ENCODE assay signal across 9 cellular contexts in genomic region chr10:52256832-52257691, GRCh38. TPM values are rescaled to one million over a fixed set of nuclear protein-coding genes. Genes with fewer than 3 reads are reported as not detected.
A peak's percentile ranks its signal among the peaks of the same experiment; 100 is the strongest.
DNase-seq lines count a peak whose midpoint lies in the region; ATAC-seq and TF ChIP-seq lines count a peak whose summit lies in the region.
"Had no signal": no experiment of that assay in that cellular context is flagged by ENCODE, and none has a peak within 500 bp of the region (broad histone marks: within the 10 kb centered on the region; RNA-seq: fewer than 3 reads in every experiment).

No MANE protein-coding gene starts in this region.

- H3K4me2 ChIP-seq in GM23338: no peak overlapping the region

- H3K27me3 ChIP-seq in GM23338 (ENCODE audit: insufficient read depth) (no peaks in the 10 kb centered on the region), kidney epithelial cell (ENCODE audit: control insufficient read depth, insufficient read depth, low read length) (no peaks in the 10 kb centered on the region)

- H4K20me1 ChIP-seq in GM23338 (replicated peaks; ENCODE audit: insufficient read depth): no peaks in the 10 kb centered on the region

- H3K27me3 Mint-ChIP-seq in GM23338 (ENCODE audit: insufficient read depth, low read depth, poor library complexity) (no peaks in the 10 kb centered on the region), glutamatergic neuron (ENCODE audit: unreplicated experiment) (no peaks in the 10 kb centered on the region), progenitor cell of endocrine pancreas (no peaks in the 10 kb centered on the region)
- H3K27me3 Mint-ChIP-seq in effector memory CD8-positive, alpha-beta T cell: no peaks in the 10 kb centered on the region
- peaks cover 1% of the 10 kb centered on the region for H3K27me3 Mint-ChIP-seq in activated CD4-positive, alpha-beta T cell treated with anti-CD3 and anti-CD28 coated beads, Interleukin-2, amount 10 ng/mL, durations not matched to agents 7 days and 5 days

- H3K4me3 ChIP-seq in GM23338: no peak overlapping the region
- no peak overlapping the region for H3K4me3 ChIP-seq in kidney epithelial cell (ENCODE audit: low read depth, low read length)

- H3K36me3 ChIP-seq in GM23338 (ENCODE audit: insufficient read depth) (no peaks in the 10 kb centered on the region), kidney epithelial cell (ENCODE audit: control insufficient read depth, insufficient read depth, low read length) (no peaks in the 10 kb centered on the region)

- H3K9me3 Mint-ChIP-seq in GM23338: no peaks in the 10 kb centered on the region
- H3K9me3 Mint-ChIP-seq in effector memory CD8-positive, alpha-beta T cell: no peaks in the 10 kb centered on the region
- H3K9me3 Mint-ChIP-seq in glutamatergic neuron (ENCODE audit: unreplicated experiment): peaks cover 1% of the 10 kb centered on the region
- no peaks in the 10 kb centered on the region for H3K9me3 Mint-ChIP-seq in progenitor cell of endocrine pancreas (ENCODE audit: low read depth)
- no peaks in the 10 kb centered on the region for H3K9me3 Mint-ChIP-seq in activated CD4-positive, alpha-beta T cell treated with anti-CD3 and anti-CD28 coated beads, Interleukin-2, amount 10 ng/mL, durations not matched to agents 7 days and 5 days

- no peaks in the 10 kb centered on the region for H3K79me2 ChIP-seq in GM23338 (replicated peaks; ENCODE audit: insufficient read depth)

- peaks cover 14% of the 10 kb centered on the region for H3K4me1 ChIP-seq in GM23338 (ENCODE audit: insufficient read depth)

- DNase-seq in GM23338 (ENCODE audit: low spot score) (no peak), kidney epithelial cell (ENCODE audit: low read depth) (peak; percentile 41), glutamatergic neuron (no peak), progenitor cell of endocrine pancreas (ENCODE audit: low spot score, unreplicated experiment) (no peak)
- DNase-seq in effector memory CD8-positive, alpha-beta T cell: no peak
- DNase-seq in activated CD4-positive, alpha-beta T cell treated with anti-CD3 and anti-CD28 coated beads, Interleukin-2, amount 10 ng/mL, durations not matched to agents 7 days and 5 days: no peak
- DNase-seq: NCI-H1436 had no signal

- H3K27ac ChIP-seq in GM23338 (ENCODE audit: low read depth): no peak overlapping the region

- no peaks in the 10 kb centered on the region for H3K9me2 ChIP-seq in GM23338 (ENCODE audit: insufficient read depth)

- no peaks in the 10 kb centered on the region for H3K36me3 Mint-ChIP-seq in GM23338 (ENCODE audit: low read depth)
- no peaks in the 10 kb centered on the region for H3K36me3 Mint-ChIP-seq in effector memory CD8-positive, alpha-beta T cell (ENCODE audit: insufficient read depth)
- no peaks in the 10 kb centered on the region for H3K36me3 Mint-ChIP-seq in glutamatergic neuron (ENCODE audit: unreplicated experiment)
- H3K36me3 Mint-ChIP-seq in progenitor cell of endocrine pancreas (ENCODE audit: insufficient read depth): no peaks in the 10 kb centered on the region
- no peaks in the 10 kb centered on the region for H3K36me3 Mint-ChIP-seq in activated CD4-positive, alpha-beta T cell treated with anti-CD3 and anti-CD28 coated beads, Interleukin-2, amount 10 ng/mL, durations not matched to agents 7 days and 5 days (ENCODE audit: low read depth)

- H3K4me1 Mint-ChIP-seq in GM23338 (peaks cover 18% of the 10 kb centered on the region), glutamatergic neuron (ENCODE audit: low read depth, unreplicated experiment) (peaks cover 25% of the 10 kb centered on the region), progenitor cell of endocrine pancreas (ENCODE audit: low read depth) (no peaks in the 10 kb centered on the region)
- H3K4me1 Mint-ChIP-seq in effector memory CD8-positive, alpha-beta T cell (ENCODE audit: low read depth in 2 of 2): no peaks in the 10 kb centered on the region
- no peaks in the 10 kb centered on the region for H3K4me1 Mint-ChIP-seq in activated CD4-positive, alpha-beta T cell treated with anti-CD3 and anti-CD28 coated beads, Interleukin-2, amount 10 ng/mL, durations not matched to agents 7 days and 5 days

- TF ChIP-seq CTCF in GM23338 (conservative IDR thresholded peaks at IDR 0.05; ENCODE audit: low read depth in 2 of 2) (no peak), kidney epithelial cell (IDR thresholded peaks at IDR 0.05; ENCODE audit: insufficient read depth, low read length, poor library complexity, severe bottlenecking) (no peak), glutamatergic neuron (IDR thresholded peaks at IDR 0.05; ENCODE audit: partially characterized antibody, unreplicated experiment) (no peak), progenitor cell of endocrine pancreas (IDR thresholded peaks at IDR 0.05; ENCODE audit: unreplicated experiment) (no peak)

- H3K27ac Mint-ChIP-seq in GM23338 (peak overlapping the region; percentile 85), glutamatergic neuron (ENCODE audit: unreplicated experiment) (no peak overlapping the region), progenitor cell of endocrine pancreas (no peak overlapping the region)
- no peak overlapping the region for H3K27ac Mint-ChIP-seq in effector memory CD8-positive, alpha-beta T cell
- H3K27ac Mint-ChIP-seq in activated CD4-positive, alpha-beta T cell treated with anti-CD3 and anti-CD28 coated beads, Interleukin-2, amount 10 ng/mL, durations not matched to agents 7 days and 5 days: no peak overlapping the region

- H2AFZ ChIP-seq in GM23338: no peak overlapping the region

- ATAC-seq in GM18858 (IDR thresholded peaks at IDR 0.05; ENCODE audit: unreplicated experiment) (peak; percentile 99), GM23338 (no peak), HG03571 (IDR thresholded peaks at IDR 0.05; ENCODE audit: unreplicated experiment) (peak; percentile 100)
- no peak for ATAC-seq in effector memory CD8-positive, alpha-beta T cell (replicated peaks)

- H3F3A ChIP-seq in GM23338 (replicated peaks; ENCODE audit: low read depth): no peaks in the 10 kb centered on the region

- POLR2A ChIA-PET in activated CD4-positive, alpha-beta T cell treated with anti-CD3 and anti-CD28 coated beads, Interleukin-2, amount 10 ng/mL, durations not matched to agents 7 days and 5 days (lab: Charles Lee): no interaction called here

- CTCF ChIA-PET in activated CD4-positive, alpha-beta T cell treated with anti-CD3 and anti-CD28 coated beads, Interleukin-2, amount 10 ng/mL, durations not matched to agents 7 days and 5 days (lab: Charles Lee): no interaction called here

- H3K4me3 Mint-ChIP-seq in GM23338 (no peak overlapping the region), glutamatergic neuron (ENCODE audit: unreplicated experiment) (no peak overlapping the region), progenitor cell of endocrine pancreas (ENCODE audit: low read depth) (no peak overlapping the region)
- H3K4me3 Mint-ChIP-seq in effector memory CD8-positive, alpha-beta T cell: no peak overlapping the region
- H3K4me3 Mint-ChIP-seq in activated CD4-positive, alpha-beta T cell treated with anti-CD3 and anti-CD28 coated beads, Interleukin-2, amount 10 ng/mL, durations not matched to agents 7 days and 5 days: no peak overlapping the region

TF ChIP-seq in GM23338, 12 proteins besides CTCF, POLR2A, EP300 and RAD21 (continues in another document):
- TF ChIP-seq POLR2AphosphoS5 (IDR thresholded peaks at IDR 0.05; ENCODE audit: low read depth): no peak
- no peak for TF ChIP-seq EZH2phosphoT487 (IDR thresholded peaks at IDR 0.05; ENCODE audit: unreplicated experiment)
- no peak for TF ChIP-seq STAT1 (IDR thresholded peaks at IDR 0.05; ENCODE audit: unreplicated experiment)
- TF ChIP-seq NANOG (IDR thresholded peaks at IDR 0.05; ENCODE audit: borderline replicate concordance): no peak

RNA-seq across cellular contexts. Expression of gene DKK1, which starts 57.0 kb away (rescaled TPM):
- total RNA-seq in GM23338 (2014; rRNA removed; shearing (Covaris generic)): not detected in 2 replicates
- polyA plus RNA-seq in GM23338 (2016; fragmentation: Nextera tagmentation; extraction: Ambion mirVana): 0.17 and 0.45 TPM in 2 replicates
- total RNA-seq in kidney epithelial cell (4.7 and 6.1 TPM in 2 replicates), glutamatergic neuron (ENCODE audit: unreplicated experiment) (3.1 TPM), progenitor cell of endocrine pancreas (2.5 and 4.7 TPM in 2 replicates)
- not detected for total RNA-seq in activated CD4-positive, alpha-beta T cell treated with anti-CD3 and anti-CD28 coated beads, Interleukin-2, amount 10 ng/mL, durations not matched to agents 7 days and 5 days

Comparison
In these comparisons a context has a peak if more than half of its experiments do, and no peak if none do; other contexts are left out.
1. ATAC-seq: peak in GM18858 (single experiment) and HG03571 (single experiment); none in GM23338 (single experiment) and effector memory CD8-positive, alpha-beta T cell (single experiment).